ENCODE assay signal across 12 cellular contexts in genomic region chrX:118595501-118596042, GRCh38.
DNase-seq lines count a peak whose midpoint lies in the region; ATAC-seq and TF ChIP-seq lines count a peak whose summit lies in the region.
"Had no signal": no experiment of that assay in that cellular context is flagged by ENCODE, and none has a peak within 500 bp of the region (broad histone marks: within the 10 kb centered on the region; RNA-seq: fewer than 3 reads in every experiment).

No MANE protein-coding gene starts in this region.

- H2AFZ ChIP-seq in PC-9, result no peak overlapping the region

- H3K79me2 ChIP-seq in PC-9 (ENCODE audit: low read depth), result no peaks in the 10 kb centered on the region

- no peak overlapping the region for H3K4me2 ChIP-seq in PC-9

- CTCF ChIA-PET in activated CD8-positive, alpha-beta T cell treated with anti-CD3 and anti-CD28 coated beads for 36 hours (lab: Charles Lee), result no interaction called here
- CTCF ChIA-PET in activated CD8-positive, alpha-beta T cell treated with anti-CD3 and anti-CD28 coated beads, Interleukin-2, amount 10 ng/mL, durations not matched to agents 7 days and 5 days (lab: Charles Lee), result no interaction called here
- CTCF ChIA-PET in PC-9 (lab: Charles Lee), result no interaction called here

- H3K27ac ChIP-seq in PC-9, result no peak overlapping the region

- H3K27me3 Mint-ChIP-seq in activated CD8-positive, alpha-beta T cell treated with anti-CD3 and anti-CD28 coated beads for 36 hours, result no peaks in the 10 kb centered on the region
- H3K27me3 Mint-ChIP-seq in activated CD8-positive, alpha-beta T cell treated with anti-CD3 and anti-CD28 coated beads, Interleukin-2, amount 10 ng/mL, durations not matched to agents 7 days and 5 days (ENCODE audit: low read depth), result no peaks in the 10 kb centered on the region

- H3K36me3 Mint-ChIP-seq in activated CD8-positive, alpha-beta T cell treated with anti-CD3 and anti-CD28 coated beads for 36 hours (ENCODE audit: low read depth), result peaks cover 13% of the 10 kb centered on the region
- H3K36me3 Mint-ChIP-seq in activated CD8-positive, alpha-beta T cell treated with anti-CD3 and anti-CD28 coated beads, Interleukin-2, amount 10 ng/mL, durations not matched to agents 7 days and 5 days (ENCODE audit: low read depth), result peaks cover 38% of the 10 kb centered on the region

- no peaks in the 10 kb centered on the region for H3K9me3 Mint-ChIP-seq in activated CD8-positive, alpha-beta T cell treated with anti-CD3 and anti-CD28 coated beads for 36 hours
- no peaks in the 10 kb centered on the region for H3K9me3 Mint-ChIP-seq in activated CD8-positive, alpha-beta T cell treated with anti-CD3 and anti-CD28 coated beads, Interleukin-2, amount 10 ng/mL, durations not matched to agents 7 days and 5 days (ENCODE audit: insufficient read depth)

- no peak for TF ChIP-seq CTCF in activated CD8-positive, alpha-beta T cell treated with anti-CD3 and anti-CD28 coated beads for 36 hours (IDR thresholded peaks at IDR 0.05)
- TF ChIP-seq CTCF in PC-9 (conservative IDR thresholded peaks at IDR 0.05), result no peak

- H3K27me3 ChIP-seq in adipocyte (replicated peaks; ENCODE audit: control insufficient read depth, insufficient read depth, low read length), result peaks cover 7% of the 10 kb centered on the region
- no peaks in the 10 kb centered on the region for H3K27me3 ChIP-seq in PC-9 (ENCODE audit: insufficient read depth, low read depth)

- no peak overlapping the region for H3K9ac ChIP-seq in adipocyte (ENCODE audit: low read length)

- POLR2A ChIA-PET in activated CD8-positive, alpha-beta T cell treated with anti-CD3 and anti-CD28 coated beads for 36 hours (lab: Charles Lee), result no interaction called here
- POLR2A ChIA-PET in activated CD8-positive, alpha-beta T cell treated with anti-CD3 and anti-CD28 coated beads, Interleukin-2, amount 10 ng/mL, durations not matched to agents 7 days and 5 days (lab: Charles Lee), result no interaction called here
- POLR2A ChIA-PET in PC-9 (lab: Charles Lee; ENCODE audit: unreplicated experiment), result no interaction called here

- H3K36me3 ChIP-seq in adipocyte (ENCODE audit: control insufficient read depth, insufficient read depth, low read length, severe bottlenecking) (peaks cover 41% of the 10 kb centered on the region), PC-9 (ENCODE audit: low read depth) (no peaks in the 10 kb centered on the region)

- no peaks in the 10 kb centered on the region for H3K9me3 ChIP-seq in adipocyte (ENCODE audit: control insufficient read depth, low read length)
- no peaks in the 10 kb centered on the region for H3K9me3 ChIP-seq in PC-9 (ENCODE audit: insufficient read depth, low read depth)

- no peaks in the 10 kb centered on the region for H3F3A ChIP-seq in PC-9 (ENCODE audit: insufficient read depth, low read depth)

- H3K27ac Mint-ChIP-seq in activated CD8-positive, alpha-beta T cell treated with anti-CD3 and anti-CD28 coated beads for 36 hours, result peak overlapping the region; percentile 24
- no peak overlapping the region for H3K27ac Mint-ChIP-seq in activated CD8-positive, alpha-beta T cell treated with anti-CD3 and anti-CD28 coated beads, Interleukin-2, amount 10 ng/mL, durations not matched to agents 7 days and 5 days

- no peak overlapping the region for H3K4me3 Mint-ChIP-seq in activated CD8-positive, alpha-beta T cell treated with anti-CD3 and anti-CD28 coated beads for 36 hours
- H3K4me3 Mint-ChIP-seq in activated CD8-positive, alpha-beta T cell treated with anti-CD3 and anti-CD28 coated beads, Interleukin-2, amount 10 ng/mL, durations not matched to agents 7 days and 5 days, result no peak overlapping the region

- H3K9me2 ChIP-seq in PC-9 (ENCODE audit: insufficient read depth), result no peaks in the 10 kb centered on the region

- H4K20me1 ChIP-seq in PC-9 (ENCODE audit: insufficient read depth), result no peaks in the 10 kb centered on the region

- peaks cover 13% of the 10 kb centered on the region for H3K4me1 Mint-ChIP-seq in activated CD8-positive, alpha-beta T cell treated with anti-CD3 and anti-CD28 coated beads for 36 hours (ENCODE audit: low read depth)
- H3K4me1 Mint-ChIP-seq in activated CD8-positive, alpha-beta T cell treated with anti-CD3 and anti-CD28 coated beads, Interleukin-2, amount 10 ng/mL, durations not matched to agents 7 days and 5 days (ENCODE audit: low read depth), result peaks cover 3% of the 10 kb centered on the region

- intact Hi-C loops in activated CD8-positive, alpha-beta T cell treated with anti-CD3 and anti-CD28 coated beads for 36 hours (cut with micrococcal nuclease), result no loop called here
- intact Hi-C loops in sciatic nerve (cut with DNase I) (no loop called here), PC-9 (cut with micrococcal nuclease; ENCODE audit: unreplicated experiment) (no loop called here)

- no peak for ATAC-seq in activated CD8-positive, alpha-beta T cell treated with anti-CD3 and anti-CD28 coated beads for 36 hours
- ATAC-seq in activated CD8-positive, alpha-beta T cell treated with anti-CD3 and anti-CD28 coated beads, Interleukin-2, amount 10 ng/mL, durations not matched to agents 7 days and 5 days, result no peak
- peak; percentile 88 for ATAC-seq in sciatic nerve
- no peak for ATAC-seq in HG03025 (IDR thresholded peaks at IDR 0.05; ENCODE audit: low FRiP score, unreplicated experiment)
- ATAC-seq in HG02973 (IDR thresholded peaks at IDR 0.05; ENCODE audit: unreplicated experiment), result no peak

- no peak for DNase-seq in activated CD8-positive, alpha-beta T cell treated with anti-CD3 and anti-CD28 coated beads for 36 hours
- DNase-seq in activated CD8-positive, alpha-beta T cell treated with anti-CD3 and anti-CD28 coated beads, Interleukin-2, amount 10 ng/mL, durations not matched to agents 7 days and 5 days, result no peak
- DNase-seq in M059J (ENCODE audit: low read depth) (peak; percentile 3), adipocyte (ENCODE audit: low read depth) (peak; percentile 11), sciatic nerve (ENCODE audit: low spot score) (no peak), PC-9 (no peak)
- DNase-seq: activated CD4-positive, alpha-beta T cell treated with anti-CD3 and anti-CD28 coated beads for 1 hour; OCI-M1; stimulated activated CD4-positive, alpha-beta T cell treated with anti-CD3 and anti-CD28 coated beads, Interleukin-12 subunit alpha, Interleukin-12 subunit beta, amount 100 ng/mL, for 4 hours; T-helper 1 cell had no signal

- H3K4me1 ChIP-seq in adipocyte (ENCODE audit: control insufficient read depth, insufficient read depth, low read length), result peaks cover 19% of the 10 kb centered on the region
- H3K4me1 ChIP-seq in PC-9 (replicated peaks; ENCODE audit: insufficient read depth), result no peaks in the 10 kb centered on the region

- H3K4me3 ChIP-seq in adipocyte (ENCODE audit: low read length), result no peak overlapping the region
- H3K4me3 ChIP-seq in PC-9, result no peak overlapping the region

- no TSS peak for BruUV-seq in PC-9 (replicated peaks; lab: Mats Ljungman, UMichigan)

Comparison
In these comparisons a context has a peak if more than half of its experiments do, and no peak if none do; other contexts are left out.
1. DNase-seq: peak in M059J (single experiment) and adipocyte (single experiment); none in activated CD8-positive, alpha-beta T cell treated with anti-CD3 and anti-CD28 coated beads for 36 hours (single experiment), activated CD8-positive, alpha-beta T cell treated with anti-CD3 and anti-CD28 coated beads, Interleukin-2, amount 10 ng/mL, durations not matched to agents 7 days and 5 days (single experiment), sciatic nerve (single experiment) and PC-9 (0 of 2).